In genomic region chr1:24282491-24282890, GRCh38 we compare ENCODE assay signal across 20 cellular contexts. TPM values are rescaled to one million over a fixed set of nuclear protein-coding genes. Genes with fewer than 3 reads are reported as not detected.
DNase-seq lines count a peak whose midpoint lies in the region; ATAC-seq and TF ChIP-seq lines count a peak whose summit lies in the region.
"Had no signal": no experiment of that assay in that cellular context is flagged by ENCODE, and none has a peak within 500 bp of the region (broad histone marks: within the 10 kb centered on the region; RNA-seq: fewer than 3 reads in every experiment).

No MANE protein-coding gene starts in this region.

- POLR2A ChIA-PET in PC-9 (lab: Charles Lee; ENCODE audit: unreplicated experiment) = no interaction called here

- no peaks in the 10 kb centered on the region for H3K9me2 ChIP-seq in PC-9 (ENCODE audit: insufficient read depth)

- H3K27me3 ChIP-seq in PC-9 (ENCODE audit: insufficient read depth, low read depth) = no peaks in the 10 kb centered on the region
- H3K27me3 ChIP-seq in psoas muscle (ENCODE audit: insufficient read depth in 3 of 3, low read length in 2 of 3) = peaks cover 0 to under 1% (median 0%) of the 10 kb centered on the region in 3 donors

- WGBS in psoas muscle, 3 donors = 34 to 57% (median 37%) methylated on average over 1 of the region's 1 CpG

- no peak for TF ChIP-seq CTCF in PC-9 (conservative IDR thresholded peaks at IDR 0.05)
- TF ChIP-seq CTCF in epithelial cell of esophagus (IDR thresholded peaks at IDR 0.05; ENCODE audit: insufficient read depth, low read depth, low read length, missing control alignments) = no peak
- no peak for TF ChIP-seq CTCF in psoas muscle (IDR thresholded peaks at IDR 0.05)

- H2AFZ ChIP-seq in PC-9 = no peak overlapping the region

- DNase-seq in PC-9 = no peak
- DNase-seq in epithelial cell of esophagus (ENCODE audit: low read depth) = peak; percentile 47
- DNase-seq in psoas muscle = no peak
- DNase-seq in cerebellum (ENCODE audit: low spot score) = no peak
- DNase-seq in stimulated activated naive CD4-positive, alpha-beta T cell (lab: John Stamatoyannopoulos, UW) = no peak
- no peak for DNase-seq in HPDE6-E6E7 (ENCODE audit: extremely low spot score)
- DNase-seq: AML-193; Caco-2; CD4-positive, alpha-beta T cell; DMS79; GDM1; GOT3; H7; IMR-90 had no signal

- H3K27ac ChIP-seq in PC-9 (peak overlapping the region; percentile 94), psoas muscle (no peak overlapping the region)
- H3K27ac ChIP-seq: HL-60 had no signal

- H3K4me3 ChIP-seq in PC-9 = no peak overlapping the region
- no peak overlapping the region for H3K4me3 ChIP-seq in epithelial cell of esophagus (ENCODE audit: low read length)
- H3K4me3 ChIP-seq in psoas muscle = no peak overlapping the region
- H3K4me3 ChIP-seq: K562 had no signal

- no peaks in the 10 kb centered on the region for H4K20me1 ChIP-seq in PC-9 (ENCODE audit: insufficient read depth)

- peak overlapping the region; percentile 66; the same call in 1 of the 2 replicates for H3K4me2 ChIP-seq in PC-9

- peaks cover 42% of the 10 kb centered on the region for H3F3A ChIP-seq in PC-9 (ENCODE audit: insufficient read depth, low read depth)

- peaks cover 64% of the 10 kb centered on the region for H3K4me1 ChIP-seq in PC-9 (replicated peaks; ENCODE audit: insufficient read depth)
- H3K4me1 ChIP-seq in psoas muscle = no peaks in the 10 kb centered on the region
- H3K4me1 ChIP-seq: Caco-2 had no signal

- BruUV-seq in PC-9 (replicated peaks; lab: Mats Ljungman, UMichigan) = no TSS peak

- ATAC-seq in psoas muscle = peak in 3 of 4 donors; percentile 46 to 56 (median 56)
- ATAC-seq in HG02870 (IDR thresholded peaks at IDR 0.05; ENCODE audit: unreplicated experiment) = no peak
- ATAC-seq: HCT116, K562 had no signal

- H3K9me3 ChIP-seq in PC-9 (ENCODE audit: insufficient read depth, low read depth) (no peaks in the 10 kb centered on the region), psoas muscle (no peaks in the 10 kb centered on the region)
- H3K9me3 ChIP-seq: Caco-2 had no signal

- H3K79me2 ChIP-seq in PC-9 (ENCODE audit: low read depth) = no peaks in the 10 kb centered on the region

- H3K36me3 ChIP-seq in PC-9 (ENCODE audit: low read depth) = no peaks in the 10 kb centered on the region
- no peaks in the 10 kb centered on the region for H3K36me3 ChIP-seq in psoas muscle (ENCODE audit: insufficient read depth in 1 of 2, low read depth in 1 of 2)

- intact Hi-C loops in PC-9 (cut with micrococcal nuclease; ENCODE audit: unreplicated experiment) (loop anchor here (2.0 kb wide), 1 partner anchor 36 kb away; the partner anchor contains the start of gene GRHL3), psoas muscle (cut with DNase I) (no loop called here)

- CTCF ChIA-PET in PC-9 (lab: Charles Lee) = no interaction called here

RNA-seq across cellular contexts. Expression of gene GRHL3, which starts 36.7 kb away (rescaled TPM):
- total RNA-seq in PC-9 (2021) (1.1 and 1.7 TPM in 2 replicates), psoas muscle (under 1 TPM in 1 of 4 donors, not detected in 3; 0.30 TPM), cerebellum (1.2 TPM)
- under 1 TPM in 1 of 3 donors, not detected in 2; 0.08 TPM for polyA plus RNA-seq in psoas muscle
- total RNA-seq: CD4-positive, alpha-beta T cell; Daoy; IMR-90; K562 had no signal
- polyA plus RNA-seq: BJ, IMR-90 had no signal
